ENCODE assay signal across 9 cellular contexts in the genomic region with DNA sequence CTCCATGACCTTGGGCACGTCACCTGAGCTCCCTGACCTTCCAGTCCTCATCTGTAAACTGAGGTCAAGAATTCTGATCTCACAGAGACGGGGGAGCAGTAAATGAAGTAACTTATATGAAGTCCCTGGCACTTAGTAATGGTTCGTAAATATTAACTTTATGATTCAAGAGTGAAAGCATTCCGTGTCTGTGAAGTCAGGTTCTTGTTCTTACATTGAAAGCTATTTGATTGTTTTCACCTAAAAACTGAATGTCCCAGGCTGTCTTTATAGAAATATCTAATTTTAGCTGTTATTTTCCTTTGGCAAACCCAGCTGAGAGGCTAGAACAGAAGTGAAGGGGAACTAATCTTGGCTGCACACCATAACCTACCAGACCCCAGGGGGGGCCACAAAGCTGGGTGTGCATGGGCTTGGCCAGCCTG.
DNase-seq lines count a peak whose midpoint lies in the region; ATAC-seq and TF ChIP-seq lines count a peak whose summit lies in the region.
"Had no signal": no experiment of that assay in that cellular context is flagged by ENCODE, and none has a peak within 500 bp of the region (broad histone marks: within the 10 kb centered on the region; RNA-seq: fewer than 3 reads in every experiment).

No MANE protein-coding gene starts in this region.

- H3K9me3 Mint-ChIP-seq in naive thymus-derived CD8-positive, alpha-beta T cell: peaks cover 0 to 41% (median 24%) of the 10 kb centered on the region in 9 donors

- intact Hi-C loops in dorsolateral prefrontal cortex (cut with DNase I): no loop called here

- 0 out of 2 replicates have a peak, but pooled peaks cover 4% of the 10 kb centered on the region for H3K36me3 ChIP-seq in ACC112 (ENCODE audit: insufficient read depth, low read length)

- H3K27me3 ChIP-seq in ACC112 (ENCODE audit: insufficient read depth, low read length): no peaks in the 10 kb centered on the region
- no peaks in the 10 kb centered on the region for H3K27me3 ChIP-seq in dorsolateral prefrontal cortex

- H3K36me3 Mint-ChIP-seq in naive thymus-derived CD8-positive, alpha-beta T cell: peaks cover 0 to 30% (median 24%) of the 10 kb centered on the region in 3 donors

- H3K27ac ChIP-seq in ACC112 (ENCODE audit: low read depth, low read length) (peak overlapping the region; percentile 93), dorsolateral prefrontal cortex (peak overlapping the region in 55 of 59 donors; percentile 0 to 89 (median 67))

- ATAC-seq in naive thymus-derived CD8-positive, alpha-beta T cell: no peak
- no peak for ATAC-seq in GM19023 (IDR thresholded peaks at IDR 0.05; ENCODE audit: unreplicated experiment)

- POLR2A ChIA-PET in naive thymus-derived CD8-positive, alpha-beta T cell (lab: Charles Lee): interaction anchor here (0.7 kb wide), 1 partner anchor 38 kb away, joined by 6 read pairs; no protein-coding TSS in a partner anchor

- peak overlapping the region in 7 of 10 donors; percentile 49 to 91 (median 68) for H3K27ac Mint-ChIP-seq in naive thymus-derived CD8-positive, alpha-beta T cell

- TF ChIP-seq CTCF in LNCaP clone FGC (IDR thresholded peaks at IDR 0.05; ENCODE audit: control insufficient read depth, extremely low read depth, insufficient read depth): no peak
- TF ChIP-seq CTCF in dorsolateral prefrontal cortex (IDR thresholded peaks at IDR 0.05 in 54 of 56, conservative IDR thresholded peaks at IDR 0.05 in 2 of 56; ENCODE audit: low read depth in 1 of 56, partially characterized antibody in 56 of 56): no peak

- H2AFZ ChIP-seq in ACC112 (ENCODE audit: low read length, unreplicated experiment): peak overlapping the region; percentile 39

- H3K27me3 Mint-ChIP-seq in naive thymus-derived CD8-positive, alpha-beta T cell: no peaks in the 10 kb centered on the region

- peak overlapping the region; percentile 28 for H3K4me3 ChIP-seq in ACC112 (ENCODE audit: low read depth, low read length)
- peak overlapping the region; percentile 3; the same call in 1 of the 2 replicates for H3K4me3 ChIP-seq in LNCaP clone FGC (ENCODE audit: low read depth, low read length)
- no peak overlapping the region for H3K4me3 ChIP-seq in dorsolateral prefrontal cortex

- H3K79me2 ChIP-seq in ACC112 (ENCODE audit: control insufficient read depth, insufficient read depth, low read length, unreplicated experiment): no peaks in the 10 kb centered on the region

- peaks cover 13 to 23% (median 18%) of the 10 kb centered on the region in 4 donors for H3K4me1 Mint-ChIP-seq in naive thymus-derived CD8-positive, alpha-beta T cell

- H3K4me3 Mint-ChIP-seq in naive thymus-derived CD8-positive, alpha-beta T cell: peak overlapping the region in 7 of 10 donors; percentile 55 to 79 (median 75)

- H3K4me1 ChIP-seq in ACC112 (ENCODE audit: control insufficient read depth, insufficient read depth, low read length, unreplicated experiment): peaks cover 53% of the 10 kb centered on the region

- DNase-seq in LNCaP clone FGC (ENCODE audit: low read depth) (no peak), dorsolateral prefrontal cortex (no peak), NCI-H2196 treated with DMSO at 0.1 percent for 48 hours (lab: John Stamatoyannopoulos, UW; ENCODE audit: unreplicated experiment) (no peak), GDM1 (lab: John Stamatoyannopoulos, UW) (no peak), middle frontal gyrus (ENCODE audit: extremely low spot score, low spot score) (no peak)
- no peak for DNase-seq in naive thymus-derived CD8-positive, alpha-beta T cell
- DNase-seq: Karpas-422 had no signal

Comparison
In these comparisons a context has a peak if more than half of its experiments do, and no peak if none do; other contexts are left out.
1. H3K4me3 ChIP-seq: peak in ACC112 (single experiment) and LNCaP clone FGC (single experiment); none in dorsolateral prefrontal cortex (0 of 59).